ENCODE assay signal across 24 cellular contexts in the genomic region with DNA sequence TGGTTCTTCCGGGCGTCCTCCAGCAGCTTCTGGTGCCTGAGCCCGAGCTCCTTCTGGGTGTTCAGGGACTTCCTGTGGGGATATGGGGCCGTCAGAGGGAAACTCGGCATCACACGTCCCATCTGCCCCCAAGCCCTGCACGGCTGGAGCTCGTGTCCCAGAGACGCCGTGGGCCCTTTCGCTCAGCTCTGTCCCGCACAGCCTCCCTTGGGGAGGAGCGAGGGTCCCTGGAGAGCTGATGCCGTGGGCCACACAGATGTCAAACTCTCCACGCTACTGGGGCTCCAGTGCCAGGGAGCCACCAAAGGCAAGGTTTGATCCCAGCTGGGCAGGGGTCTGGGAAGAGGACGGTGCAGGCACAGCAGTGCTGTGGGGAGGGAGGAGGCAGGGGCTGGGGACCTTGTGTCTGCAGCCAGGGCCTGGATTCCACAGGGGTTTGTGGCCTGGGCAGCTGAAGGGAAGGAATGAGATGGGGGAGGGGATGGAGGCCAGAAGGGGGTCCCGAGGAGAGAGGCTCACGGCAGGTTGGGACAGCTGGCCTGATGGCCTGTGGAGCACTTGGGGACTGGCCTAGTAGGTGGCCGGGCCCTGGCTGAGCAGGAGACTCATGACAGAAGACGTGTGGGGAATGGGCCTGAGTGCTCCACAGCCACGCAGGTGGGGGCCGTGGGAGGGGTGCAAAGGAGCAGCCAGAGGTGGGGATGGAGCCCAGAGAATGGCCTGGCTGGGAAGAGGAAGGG. TPM values are rescaled to one million over a fixed set of nuclear protein-coding genes. Genes with fewer than 3 reads are reported as not detected.
DNase-seq lines count a peak whose midpoint lies in the region; ATAC-seq, FAIRE-seq and TF ChIP-seq lines count a peak whose summit lies in the region.
"Had no signal": no experiment of that assay in that cellular context is flagged by ENCODE, and none has a peak within 500 bp of the region (broad histone marks: within the 10 kb centered on the region; RNA-seq: fewer than 3 reads in every experiment).

No MANE protein-coding gene starts in this region.

- CTCF ChIA-PET in H1 (lab: Charles Lee; ENCODE audit: partially characterized antibody): interaction anchor here (0.8 to 2.9 kb wide), 4 partner anchors 13 to 72 kb away, joined by 3 to 12 read pairs (median 7); no protein-coding TSS in a partner anchor

- no peaks in the 10 kb centered on the region for H3K9me2 ChIP-seq in Karpas-422 (replicated peaks; ENCODE audit: insufficient read depth, low read length)

- H2AK5ac ChIP-seq in H1 (ENCODE audit: low read depth, low read length) (no peak overlapping the region), neuronal stem cell (ENCODE audit: low read depth, low read length) (peak overlapping the region; percentile 99)

- no peak overlapping the region for H3K4me3 ChIP-seq in right cardiac atrium (ENCODE audit: low read length)
- no peak overlapping the region for H3K4me3 ChIP-seq in right atrium auricular region
- H3K4me3 ChIP-seq in H1 (ENCODE audit: extremely low read depth in 1 of 4, insufficient read depth in 2 of 4, low read depth in 3 of 4, low read length in 4 of 4): no peak overlapping the region
- H3K4me3 ChIP-seq in neuronal stem cell (ENCODE audit: low read length in 2 of 2): no peak overlapping the region
- H3K4me3 ChIP-seq in Karpas-422 (ENCODE audit: low read length): no peak overlapping the region
- H3K4me3 ChIP-seq: GM23338, K562 had no signal

- peaks cover 0 to 7% of the 10 kb centered on the region in 2 experiments for H4K20me1 ChIP-seq in H1 (replicated peaks in 1 of 2; ENCODE audit: control insufficient read depth in 1 of 2, insufficient read depth in 2 of 2, low read length in 2 of 2)
- H4K20me1 ChIP-seq in Karpas-422 (ENCODE audit: insufficient read depth, low read depth, low read length): no peaks in the 10 kb centered on the region

- no peak for TF ChIP-seq RAD21 in H1 (IDR thresholded peaks at IDR 0.05 in 1 of 2, conservative IDR thresholded peaks at IDR 0.05 in 1 of 2; ENCODE audit: low read depth in 2 of 2, low read length in 2 of 2)

- H3K18ac ChIP-seq in H1 (ENCODE audit: extremely low read depth, low read length) (no peak overlapping the region; the same call in 1 of the 2 replicates), neuronal stem cell (ENCODE audit: low read length) (peak overlapping the region; percentile 87)

- H3K27me3 ChIP-seq in right cardiac atrium (ENCODE audit: control insufficient read depth, insufficient read depth): no peaks in the 10 kb centered on the region
- no peaks in the 10 kb centered on the region for H3K27me3 ChIP-seq in right atrium auricular region
- H3K27me3 ChIP-seq in H1 (replicated peaks in 1 of 4; ENCODE audit: control insufficient read depth in 3 of 4, extremely low read depth in 1 of 4, insufficient read depth in 3 of 4, low read length in 3 of 4): no peaks in the 10 kb centered on the region
- H3K27me3 ChIP-seq in neuronal stem cell (ENCODE audit: control insufficient read depth in 3 of 3, insufficient read depth in 3 of 3, low read depth in 1 of 3, low read length in 3 of 3): peaks cover 0 to 18% (median 2%) of the 10 kb centered on the region in 3 experiments
- no peaks in the 10 kb centered on the region for H3K27me3 ChIP-seq in Karpas-422 (ENCODE audit: low read length)

- H3K4ac ChIP-seq in H1 (replicated peaks; ENCODE audit: insufficient read length, low read depth, low read length) (no peak overlapping the region), neuronal stem cell (ENCODE audit: low read length) (peak overlapping the region; percentile 89)

- H3K9me3 ChIP-seq in right cardiac atrium (ENCODE audit: control insufficient read depth, low read length): no peaks in the 10 kb centered on the region
- no peaks in the 10 kb centered on the region for H3K9me3 ChIP-seq in right atrium auricular region
- H3K9me3 ChIP-seq in H1 (ENCODE audit: insufficient read depth in 2 of 2, low read depth in 1 of 2, low read length in 1 of 2): peaks cover 6 to 10% of the 10 kb centered on the region in 2 experiments; a peak in 2 of 4 replicates
- H3K9me3 ChIP-seq in neuronal stem cell (replicated peaks in 1 of 2; ENCODE audit: control insufficient read depth in 2 of 2, insufficient read depth in 1 of 2, low read depth in 1 of 2, low read length in 2 of 2): peaks cover 7 to 12% of the 10 kb centered on the region in 2 donors
- no peaks in the 10 kb centered on the region for H3K9me3 ChIP-seq in Karpas-422 (ENCODE audit: low read length)

- H3K14ac ChIP-seq in H1 (ENCODE audit: insufficient read length) (no peak overlapping the region), neuronal stem cell (ENCODE audit: low read length) (peak overlapping the region; percentile 82)

- TF ChIP-seq CTCF in right atrium auricular region (IDR thresholded peaks at IDR 0.05): no peak
- TF ChIP-seq CTCF in H1 (IDR thresholded peaks at IDR 0.05; ENCODE audit: control extremely low read depth in 1 of 3, insufficient read depth in 1 of 3, low read depth in 1 of 3, low read length in 3 of 3): no peak

- H3K36me3 ChIP-seq in right atrium auricular region (no peaks in the 10 kb centered on the region), H1 (ENCODE audit: control insufficient read depth in 2 of 4, insufficient read depth in 4 of 4, low read length in 3 of 4) (no peaks in the 10 kb centered on the region; a peak in 1 of 8 replicates), neuronal stem cell (replicated peaks in 1 of 2; ENCODE audit: control insufficient read depth in 2 of 2, insufficient read depth in 2 of 2, low read length in 2 of 2) (no peaks in the 10 kb centered on the region), Karpas-422 (ENCODE audit: insufficient read depth, low read length) (no peaks in the 10 kb centered on the region)
- H3K36me3 ChIP-seq: BE2C had no signal

- H3K4me2 ChIP-seq in H1 (ENCODE audit: insufficient read depth in 1 of 2, low read depth in 2 of 2, low read length in 2 of 2) (no peak overlapping the region), neuronal stem cell (ENCODE audit: insufficient read depth, low read length, poor library complexity, severe bottlenecking) (no peak overlapping the region), Karpas-422 (ENCODE audit: low read depth, low read length, poor library complexity, severe bottlenecking) (no peak overlapping the region)
- H3K4me2 ChIP-seq: GM23338 had no signal

- H2BK20ac ChIP-seq in H1 (ENCODE audit: low read length): no peak overlapping the region

- POLR2A ChIA-PET in H1 (lab: Charles Lee; ENCODE audit: partially characterized antibody): interaction anchor here (1.1 kb wide), 1 partner anchor 11 kb away, joined by 3 read pairs; no protein-coding TSS in a partner anchor

- peak in 2 of 3 donors; percentile 28 to 33 for DNase-seq in right cardiac atrium
- DNase-seq in right atrium auricular region (ENCODE audit: low spot score): no peak
- DNase-seq in H1 (ENCODE audit: low read depth in 1 of 2, low spot score in 2 of 2): no peak
- DNase-seq in neuronal stem cell (ENCODE audit: low spot score): no peak
- DNase-seq in AG08396 (ENCODE audit: low spot score): no peak
- DNase-seq in Karpas-422: no peak
- DNase-seq: 8988T; BE2C; CD4-positive, alpha-beta memory T cell; DMS153; DMS79; GDM1; H9; IMR-90 had no signal

- H2BK15ac ChIP-seq in H1 (ENCODE audit: low read length): no peak overlapping the region
- H2BK15ac ChIP-seq in neuronal stem cell (ENCODE audit: low read length): peak overlapping the region; percentile 89

- H2BK120ac ChIP-seq in H1 (replicated peaks; ENCODE audit: low read depth, low read length): no peak overlapping the region
- peak overlapping the region; percentile 61 for H2BK120ac ChIP-seq in neuronal stem cell (ENCODE audit: low read depth, low read length)

- no peak overlapping the region for H3K27ac ChIP-seq in right cardiac atrium (ENCODE audit: low read length)
- no peak overlapping the region for H3K27ac ChIP-seq in right atrium auricular region
- H3K27ac ChIP-seq in H1 (ENCODE audit: low read depth, low read length): no peak overlapping the region; the same call in 1 of the 2 replicates
- H3K27ac ChIP-seq in neuronal stem cell (replicated peaks; ENCODE audit: low read length): no peak overlapping the region
- no peak overlapping the region for H3K27ac ChIP-seq in Karpas-422 (ENCODE audit: low read length)

- H2BK12ac ChIP-seq in H1 (ENCODE audit: low read depth, low read length) (no peak overlapping the region), neuronal stem cell (ENCODE audit: low read length) (peak overlapping the region; percentile 73)

- H2BK5ac ChIP-seq in H1 (ENCODE audit: low read depth, low read length): no peak overlapping the region
- H2BK5ac ChIP-seq in neuronal stem cell (ENCODE audit: low read length): peak overlapping the region; percentile 87

- H3K79me2 ChIP-seq in H1 (ENCODE audit: control insufficient read depth in 1 of 2, insufficient read depth in 2 of 2, low read length in 2 of 2): no peaks in the 10 kb centered on the region
- H3K79me2 ChIP-seq in Karpas-422 (ENCODE audit: low read length): no peaks in the 10 kb centered on the region

- TF ChIP-seq EP300 in H1 (IDR thresholded peaks at IDR 0.05; ENCODE audit: borderline replicate concordance in 1 of 2, low read depth in 2 of 2, low read length in 2 of 2): no peak

- H4K8ac ChIP-seq in H1 (ENCODE audit: extremely low read depth, insufficient read depth, low read length) (peak overlapping the region; percentile 39), neuronal stem cell (ENCODE audit: low read depth, low read length) (peak overlapping the region; percentile 82)

- no peak for TF ChIP-seq POLR2A in H1 (IDR thresholded peaks at IDR 0.05; ENCODE audit: control extremely low read depth in 1 of 2, low read depth in 2 of 2, low read length in 2 of 2)

- peaks cover 5% of the 10 kb centered on the region for H3K79me1 ChIP-seq in H1 (ENCODE audit: low read depth, low read length)
- H3K79me1 ChIP-seq in neuronal stem cell (ENCODE audit: low read depth, low read length): peaks cover 3% of the 10 kb centered on the region

- 74% methylated on average over 22 of the region's 22 CpGs for WGBS in right cardiac atrium
- 90% methylated on average over 22 of the region's 22 CpGs; no CpG with 5 or more reads in 1 of the 2 experiments for WGBS in H1 (ENCODE audit: extremely low coverage in 1 of 2, insufficient coverage in 1 of 2, insufficient read length in 1 of 2, insufficient replicate concordance in 2 of 2, low coverage in 1 of 2, low lambda C conversion rate in 2 of 2, missing lambda C conversion rate in 1 of 2), 2 experiments
- no CpG with 5 or more reads among the region's 22 CpGs for WGBS in neuronal stem cell (ENCODE audit: extremely low coverage in 2 of 2, insufficient read length in 2 of 2, insufficient replicate concordance in 1 of 2), 2 donors

- no peak for ATAC-seq in right cardiac atrium
- no peak for ATAC-seq in HG02763 (IDR thresholded peaks at IDR 0.05; ENCODE audit: unreplicated experiment)

- H3K23me2 ChIP-seq in H1 (ENCODE audit: low read depth, low read length): no peaks in the 10 kb centered on the region; the same call in 1 of the 2 replicates

- no peak for FAIRE-seq in H1 (lab: Jason Lieb, UNC)
- FAIRE-seq: GM12892, GM18507, HTR-8/SVneo, K562 had no signal

- H4K91ac ChIP-seq in H1 (replicated peaks; ENCODE audit: insufficient read length, low read length) (peak overlapping the region; percentile 30), neuronal stem cell (ENCODE audit: low read depth, low read length, poor library complexity) (no peak overlapping the region)

- no peak overlapping the region for H3K56ac ChIP-seq in H1 (replicated peaks; ENCODE audit: insufficient read length, low read depth, low read length)

- H3K9ac ChIP-seq in H1 (replicated peaks in 1 of 4; ENCODE audit: extremely low read depth in 1 of 4, low read depth in 3 of 4, low read length in 3 of 4) (no peak overlapping the region), neuronal stem cell (ENCODE audit: low read depth, low read length, poor library complexity) (peak overlapping the region; percentile 72), Karpas-422 (ENCODE audit: low read length) (no peak overlapping the region)

- intact Hi-C loops in right cardiac atrium (cut with DNase I): no loop called here

- no peaks in the 10 kb centered on the region for H3K4me1 ChIP-seq in right cardiac atrium (ENCODE audit: control insufficient read depth, insufficient read depth, low read length)
- H3K4me1 ChIP-seq in right atrium auricular region: no peaks in the 10 kb centered on the region
- H3K4me1 ChIP-seq in H1 (replicated peaks in 1 of 4; ENCODE audit: control insufficient read depth in 3 of 4, insufficient read depth in 4 of 4, low read length in 3 of 4): no peaks in the 10 kb centered on the region
- peaks cover 0 to 17% of the 10 kb centered on the region in 2 donors for H3K4me1 ChIP-seq in neuronal stem cell (ENCODE audit: control insufficient read depth in 2 of 2, insufficient read depth in 1 of 2, low read depth in 1 of 2, low read length in 2 of 2)
- no peaks in the 10 kb centered on the region for H3K4me1 ChIP-seq in Karpas-422 (ENCODE audit: low read length)
- H3K4me1 ChIP-seq: BE2C had no signal

- no peak overlapping the region; the same call in 1 of the 2 replicates for H2AFZ ChIP-seq in H1 (ENCODE audit: low read length)
- H2AFZ ChIP-seq in neuronal stem cell (ENCODE audit: low read length): no peak overlapping the region
- no peak overlapping the region for H2AFZ ChIP-seq in Karpas-422 (ENCODE audit: low read length)
- H2AFZ ChIP-seq: GM23338 had no signal

- no peak overlapping the region for H3K23ac ChIP-seq in H1 (ENCODE audit: insufficient read length)
- H3K23ac ChIP-seq in neuronal stem cell (ENCODE audit: low read depth, low read length, poor library complexity): peak overlapping the region; percentile 73

- H4K5ac ChIP-seq in H1 (ENCODE audit: insufficient read length, low read depth, low read length): no peak overlapping the region

RNA-seq across cellular contexts. Expression of gene CFAP74, which starts 30.4 kb away (rescaled TPM):
- not detected for total RNA-seq in right cardiac atrium
- polyA plus RNA-seq in right cardiac atrium: 0.11 TPM
- not detected for total RNA-seq in right atrium auricular region
- total RNA-seq in H1 (2021; fragmentation: NEBNext Ultra II Directional; extraction: Animal tissue kit (Norgen Biotek cat#: 25700)): 0.20 and 0.33 TPM in 2 replicates
- polyA plus RNA-seq in H1 (2011; rRNA removed): 0.09 and 0.22 TPM in 2 replicates
- polyA plus RNA-seq in H1 (2011; cell fraction: cytosol; rRNA removed): 0.14 TPM
- polyA plus RNA-seq in H1 (2011; cell fraction: nucleus; rRNA removed): 1.3 TPM
- 0.15 to 0.23 TPM (median 0.23 TPM) in 3 of 4 replicates, not detected in the other for polyA plus RNA-seq in H1 (2012, experiment 1 of 2)
- polyA plus RNA-seq in H1 (2012, experiment 2 of 2): 0.39 TPM
- polyA plus RNA-seq in H1 (2013, experiment 1 of 2): 0.12 TPM
- polyA plus RNA-seq in H1 (2013, experiment 2 of 2): 0.06 TPM
- 0.06 and 0.10 TPM in 2 replicates for polyA minus RNA-seq in H1 (2011; rRNA and poly(A)+ RNA removed)
- polyA minus RNA-seq in H1 (2011; cell fraction: cytosol; rRNA and poly(A)+ RNA removed): not detected
- 0.50 TPM for polyA minus RNA-seq in H1 (2011; cell fraction: nucleus; rRNA and poly(A)+ RNA removed)
- polyA plus RNA-seq in neuronal stem cell (2013, experiment 1 of 2): 0.31 TPM
- polyA plus RNA-seq in neuronal stem cell (2013, experiment 2 of 2): 0.22 TPM
- not detected in 2 replicates for total RNA-seq in Karpas-422 (2014; rRNA removed; shearing (Covaris generic); ENCODE audit: low replicate concordance)
- total RNA-seq: A673; CD4-positive, alpha-beta memory T cell; Daoy; GM23338; IMR-90 had no signal
- polyA plus RNA-seq: AG04450; CD14-positive monocyte; CD4-positive, alpha-beta memory T cell; IMR-90 had no signal

RNA-seq across cellular contexts. Expression of gene GABRD, which starts 46.0 kb away (rescaled TPM):
- total RNA-seq in right cardiac atrium (under 1 TPM in 3 of 4 donors, not detected in 1; 0.26 to 0.85 (median 0.45) TPM), right atrium auricular region (not detected)
- polyA plus RNA-seq in right cardiac atrium (0.48 TPM), H1 (2011; rRNA removed) (3.0 and 3.3 TPM in 2 replicates)
- total RNA-seq in H1 (2021; fragmentation: NEBNext Ultra II Directional; extraction: Animal tissue kit (Norgen Biotek cat#: 25700)): 1.8 and 1.9 TPM in 2 replicates
- polyA plus RNA-seq in H1 (2011; cell fraction: cytosol; rRNA removed): 2.9 TPM
- polyA plus RNA-seq in H1 (2011; cell fraction: nucleus; rRNA removed): 12.6 TPM
- polyA plus RNA-seq in H1 (2012, experiment 1 of 2): 1.7 to 3.4 TPM (median 2.7 TPM) in 4 replicates
- 3.2 TPM for polyA plus RNA-seq in H1 (2012, experiment 2 of 2)
- 1.6 TPM for polyA plus RNA-seq in H1 (2013, experiment 1 of 2)
- 1.5 TPM for polyA plus RNA-seq in H1 (2013, experiment 2 of 2)
- polyA minus RNA-seq in H1 (2011; rRNA and poly(A)+ RNA removed): 2.0 and 2.4 TPM in 2 replicates
- 1.8 TPM for polyA minus RNA-seq in H1 (2011; cell fraction: cytosol; rRNA and poly(A)+ RNA removed)
- 1.2 TPM for polyA minus RNA-seq in H1 (2011; cell fraction: nucleus; rRNA and poly(A)+ RNA removed)
- polyA plus RNA-seq in neuronal stem cell (2013, experiment 1 of 2): 0.08 TPM
- polyA plus RNA-seq in neuronal stem cell (2013, experiment 2 of 2): 0.04 TPM
- total RNA-seq in Karpas-422 (2014; rRNA removed; shearing (Covaris generic); ENCODE audit: low replicate concordance): not detected in 2 replicates
- total RNA-seq: A673; CD4-positive, alpha-beta memory T cell; Daoy; IMR-90 had no signal
- polyA plus RNA-seq: AG04450; CD14-positive monocyte; CD4-positive, alpha-beta memory T cell; IMR-90; K562 had no signal

RNA-seq across cellular contexts. Expression of gene TMEM52, which starts 54.1 kb away (rescaled TPM):
- total RNA-seq in right cardiac atrium: under 1 TPM; 0.34 to 0.89 (median 0.59) TPM
- polyA plus RNA-seq in right cardiac atrium: 1.9 TPM
- 1 to 10 TPM in 1 of 2 donors, under 1 TPM in 1; 0.51 to 1.8 TPM for total RNA-seq in right atrium auricular region
- 14.6 and 15.0 TPM in 2 replicates for total RNA-seq in H1 (2021; fragmentation: NEBNext Ultra II Directional; extraction: Animal tissue kit (Norgen Biotek cat#: 25700))
- 30.2 and 46.3 TPM in 2 replicates for polyA plus RNA-seq in H1 (2011; rRNA removed)
- polyA plus RNA-seq in H1 (2011; cell fraction: cytosol; rRNA removed): 20.9 TPM
- polyA plus RNA-seq in H1 (2011; cell fraction: nucleus; rRNA removed): 36.1 TPM
- polyA plus RNA-seq in H1 (2012, experiment 1 of 2): 8.4 to 15.3 TPM (median 14.6 TPM) in 4 replicates
- 15.3 TPM for polyA plus RNA-seq in H1 (2012, experiment 2 of 2)
- polyA plus RNA-seq in H1 (2013, experiment 1 of 2): 21.5 TPM
- 22.3 TPM for polyA plus RNA-seq in H1 (2013, experiment 2 of 2)
- polyA minus RNA-seq in H1 (2011; rRNA and poly(A)+ RNA removed): 5.1 and 6.6 TPM in 2 replicates
- 6.2 TPM for polyA minus RNA-seq in H1 (2011; cell fraction: cytosol; rRNA and poly(A)+ RNA removed)
- polyA minus RNA-seq in H1 (2011; cell fraction: nucleus; rRNA and poly(A)+ RNA removed): 11.6 TPM
- 7.3 TPM for polyA plus RNA-seq in neuronal stem cell (2013, experiment 1 of 2)
- polyA plus RNA-seq in neuronal stem cell (2013, experiment 2 of 2): 7.1 TPM
- not detected in 2 replicates for total RNA-seq in Karpas-422 (2014; rRNA removed; shearing (Covaris generic); ENCODE audit: low replicate concordance)
- polyA plus RNA-seq: CD14-positive monocyte; CD4-positive, alpha-beta memory T cell had no signal

RNA-seq across cellular contexts. Expression of gene CALML6, which starts 58.1 kb away (rescaled TPM):
- total RNA-seq in right cardiac atrium: under 1 TPM in 2 of 4 donors, not detected in 2; 0.24 to 0.36 TPM
- polyA plus RNA-seq in right cardiac atrium: 0.18 TPM
- not detected for total RNA-seq in right atrium auricular region
- 0.92 and 1.3 TPM in 2 replicates for total RNA-seq in H1 (2021; fragmentation: NEBNext Ultra II Directional; extraction: Animal tissue kit (Norgen Biotek cat#: 25700))
- polyA plus RNA-seq in H1 (2011; rRNA removed): 0.54 and 0.96 TPM in 2 replicates
- 1.4 TPM for polyA plus RNA-seq in H1 (2011; cell fraction: cytosol; rRNA removed)
- 4.8 TPM for polyA plus RNA-seq in H1 (2011; cell fraction: nucleus; rRNA removed)
- 1.3 to 1.9 TPM (median 1.7 TPM) in 4 replicates for polyA plus RNA-seq in H1 (2012, experiment 1 of 2)
- polyA plus RNA-seq in H1 (2012, experiment 2 of 2): 0.84 TPM
- 0.65 TPM for polyA plus RNA-seq in H1 (2013, experiment 1 of 2)
- polyA plus RNA-seq in H1 (2013, experiment 2 of 2): 0.63 TPM
- 0.09 and 0.15 TPM in 2 replicates for polyA minus RNA-seq in H1 (2011; rRNA and poly(A)+ RNA removed)
- polyA minus RNA-seq in H1 (2011; cell fraction: cytosol; rRNA and poly(A)+ RNA removed): not detected
- polyA minus RNA-seq in H1 (2011; cell fraction: nucleus; rRNA and poly(A)+ RNA removed): 1.5 TPM
- polyA plus RNA-seq in neuronal stem cell (2013, experiment 1 of 2): 0.07 TPM
- polyA plus RNA-seq in neuronal stem cell (2013, experiment 2 of 2): 0.08 TPM
- total RNA-seq in Karpas-422 (2014; rRNA removed; shearing (Covaris generic); ENCODE audit: low replicate concordance): 0.32 TPM in 1 of 2 replicates, not detected in the other
- total RNA-seq: IMR-90, K562 had no signal
- polyA plus RNA-seq: CD14-positive monocyte; CD4-positive, alpha-beta memory T cell; GM23338 had no signal

Comparison
In these comparisons a context has a peak if more than half of its experiments do, and no peak if none do; other contexts are left out.
1. DNase-seq: peak in right cardiac atrium (2 of 3); none in right atrium auricular region (single experiment), H1 (0 of 2), neuronal stem cell (single experiment), AG08396 (single experiment) and Karpas-422 (single experiment).